In genomic region chr19:14571695-14572490, GRCh38 we compare ENCODE assay signal across 1 cellular context.
TF ChIP-seq lines count a peak whose summit lies in the region.

NDUFB7 (minus strand) TSS chr19:14572066; CDS start chr19:14572000, 66 bp downstream.

TF ChIP-seq in K562, 482 proteins besides CTCF, POLR2A, EP300 and RAD21 (continued from another document and continues in another):
- TF ChIP-seq DIDO1 (tag; IDR thresholded peaks at IDR 0.05; ENCODE audit: low read depth) (peak; percentile 96), ZNF174 (CRISPR knock-in tag; IDR thresholded peaks at IDR 0.05) (no peak), DNMT1 (IDR thresholded peaks at IDR 0.05) (no peak), USF2 (CRISPR knock-in tag; IDR thresholded peaks at IDR 0.05) (no peak), ILK (tag; IDR thresholded peaks at IDR 0.05; ENCODE audit: borderline replicate concordance, low read depth) (no peak), NONO (IDR thresholded peaks at IDR 0.05; ENCODE audit: low read depth in 2 of 2, low read length in 1 of 2) (peak in 1 of 2 experiments; percentile 49; a peak in 1 of 4 replicates), THRB (CRISPR knock-in tag; conservative IDR thresholded peaks at IDR 0.05) (no peak), ERF (CRISPR knock-in tag; IDR thresholded peaks at IDR 0.05) (no peak), ZBTB5 (IDR thresholded peaks at IDR 0.05) (peak; percentile 100), MXI1 (IDR thresholded peaks at IDR 0.05; ENCODE audit: low read depth, low read length) (no peak), ATF7 (IDR thresholded peaks at IDR 0.05) (peak; percentile 86), RUNX1 (IDR thresholded peaks at IDR 0.05; ENCODE audit: low read depth) (no peak), EZH2 (IDR thresholded peaks at IDR 0.05; ENCODE audit: borderline replicate concordance, low read depth, low read length) (no peak), MEF2A (IDR thresholded peaks at IDR 0.05; ENCODE audit: control insufficient read depth, low read depth, low read length) (peak; percentile 61), RHOXF2B (CRISPR knock-in tag; conservative IDR thresholded peaks at IDR 0.05) (no peak), E2F4 (CRISPR knock-in tag; IDR thresholded peaks at IDR 0.05; ENCODE audit: low read depth) (no peak), EWSR1 (IDR thresholded peaks at IDR 0.05; ENCODE audit: borderline replicate concordance, low read depth, partially characterized antibody) (no peak), NRF1 (conservative IDR thresholded peaks at IDR 0.05 in 1 of 2, IDR thresholded peaks at IDR 0.05 in 1 of 2) (peak; percentile 97 to 98), MCM3 (IDR thresholded peaks at IDR 0.05) (no peak), YY1 (IDR thresholded peaks at IDR 0.05; ENCODE audit: borderline replicate concordance in 1 of 3, control insufficient read depth in 1 of 3, extremely low read depth in 1 of 3, insufficient read depth in 3 of 3, insufficient read length in 1 of 3, insufficient replicate concordance in 2 of 3, low read depth in 1 of 3, low read length in 2 of 3) (peak in 1 of 3 experiments; percentile 63), CHD2 (IDR thresholded peaks at IDR 0.05; ENCODE audit: low read depth, low read length) (peak; percentile 30; the same call in 1 of the 2 replicates), SRSF1 (IDR thresholded peaks at IDR 0.05; ENCODE audit: low read depth, low read length) (no peak), SP1 (CRISPR knock-in tag; IDR thresholded peaks at IDR 0.05) (peak; percentile 92), PBX2 (CRISPR knock-in tag; IDR thresholded peaks at IDR 0.05; ENCODE audit: low read depth) (no peak), PBX2 (tag; conservative IDR thresholded peaks at IDR 0.05; ENCODE audit: low read depth) (no peak), ADNP (tag; IDR thresholded peaks at IDR 0.05) (no peak), OTX1 (CRISPR knock-in tag; IDR thresholded peaks at IDR 0.05) (no peak), ELF1 (tag; IDR thresholded peaks at IDR 0.05) (peak; percentile 86), ZKSCAN3 (CRISPR knock-in tag; IDR thresholded peaks at IDR 0.05) (no peak), ZNF778 (CRISPR knock-in tag; IDR thresholded peaks at IDR 0.05) (no peak), GATAD2B (IDR thresholded peaks at IDR 0.05; ENCODE audit: borderline replicate concordance) (no peak; the same call in 1 of the 2 replicates), BCL6 (CRISPR knock-in tag; IDR thresholded peaks at IDR 0.05) (no peak), ZNF785 (CRISPR knock-in tag; IDR thresholded peaks at IDR 0.05) (no peak), ASH1L (IDR thresholded peaks at IDR 0.05; ENCODE audit: borderline replicate concordance, low read depth, partially characterized antibody) (no peak), STAT6 (CRISPR knock-in tag; IDR thresholded peaks at IDR 0.05) (0 out of 2 replicates have a peak, but pooled peaks have one; percentile 54), ZNF551 (CRISPR knock-in tag; IDR thresholded peaks at IDR 0.05) (no peak), SMARCA5 (IDR thresholded peaks at IDR 0.05) (no peak), ZNF124 (CRISPR knock-in tag; IDR thresholded peaks at IDR 0.05) (no peak), FIP1L1 (IDR thresholded peaks at IDR 0.05; ENCODE audit: low read depth, low read length, poor library complexity, severe bottlenecking) (no peak), ZKSCAN1 (IDR thresholded peaks at IDR 0.05; ENCODE audit: low read depth, low read length) (peak; percentile 21; the same call in 1 of the 2 replicates), PRMT5 (CRISPR knock-in tag; IDR thresholded peaks at IDR 0.05) (no peak), ZNF57 (CRISPR knock-in tag; IDR thresholded peaks at IDR 0.05) (no peak), HDAC1 (IDR thresholded peaks at IDR 0.05) (peak in 1 of 2 experiments; percentile 91; a peak in 2 of 4 replicates), PRDM10 (IDR thresholded peaks at IDR 0.05; ENCODE audit: partially characterized antibody) (peak; percentile 73), RBBP5 (IDR thresholded peaks at IDR 0.05; ENCODE audit: borderline replicate concordance, insufficient read depth, low read length, poor library complexity, severe bottlenecking) (peak; percentile 96)
- TF ChIP-seq, protein P1, sequence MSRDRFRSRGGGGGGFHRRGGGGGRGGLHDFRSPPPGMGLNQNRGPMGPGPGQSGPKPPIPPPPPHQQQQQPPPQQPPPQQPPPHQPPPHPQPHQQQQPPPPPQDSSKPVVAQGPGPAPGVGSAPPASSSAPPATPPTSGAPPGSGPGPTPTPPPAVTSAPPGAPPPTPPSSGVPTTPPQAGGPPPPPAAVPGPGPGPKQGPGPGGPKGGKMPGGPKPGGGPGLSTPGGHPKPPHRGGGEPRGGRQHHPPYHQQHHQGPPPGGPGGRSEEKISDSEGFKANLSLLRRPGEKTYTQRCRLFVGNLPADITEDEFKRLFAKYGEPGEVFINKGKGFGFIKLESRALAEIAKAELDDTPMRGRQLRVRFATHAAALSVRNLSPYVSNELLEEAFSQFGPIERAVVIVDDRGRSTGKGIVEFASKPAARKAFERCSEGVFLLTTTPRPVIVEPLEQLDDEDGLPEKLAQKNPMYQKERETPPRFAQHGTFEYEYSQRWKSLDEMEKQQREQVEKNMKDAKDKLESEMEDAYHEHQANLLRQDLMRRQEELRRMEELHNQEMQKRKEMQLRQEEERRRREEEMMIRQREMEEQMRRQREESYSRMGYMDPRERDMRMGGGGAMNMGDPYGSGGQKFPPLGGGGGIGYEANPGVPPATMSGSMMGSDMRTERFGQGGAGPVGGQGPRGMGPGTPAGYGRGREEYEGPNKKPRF (IDR thresholded peaks at IDR 0.05; ENCODE audit: low read depth, low read length) = no peak
- TF ChIP-seq, protein P2, sequence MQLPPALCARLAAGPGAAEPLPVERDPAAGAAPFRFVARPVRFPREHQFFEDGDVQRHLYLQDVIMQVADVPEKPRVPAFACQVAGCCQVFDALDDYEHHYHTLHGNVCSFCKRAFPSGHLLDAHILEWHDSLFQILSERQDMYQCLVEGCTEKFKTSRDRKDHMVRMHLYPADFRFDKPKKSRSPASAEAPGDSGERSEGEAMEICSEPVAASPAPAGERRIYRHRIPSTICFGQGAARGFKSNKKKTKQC (CRISPR knock-in tag; IDR thresholded peaks at IDR 0.05) = peak; percentile 53
- TF ChIP-seq, protein P3, sequence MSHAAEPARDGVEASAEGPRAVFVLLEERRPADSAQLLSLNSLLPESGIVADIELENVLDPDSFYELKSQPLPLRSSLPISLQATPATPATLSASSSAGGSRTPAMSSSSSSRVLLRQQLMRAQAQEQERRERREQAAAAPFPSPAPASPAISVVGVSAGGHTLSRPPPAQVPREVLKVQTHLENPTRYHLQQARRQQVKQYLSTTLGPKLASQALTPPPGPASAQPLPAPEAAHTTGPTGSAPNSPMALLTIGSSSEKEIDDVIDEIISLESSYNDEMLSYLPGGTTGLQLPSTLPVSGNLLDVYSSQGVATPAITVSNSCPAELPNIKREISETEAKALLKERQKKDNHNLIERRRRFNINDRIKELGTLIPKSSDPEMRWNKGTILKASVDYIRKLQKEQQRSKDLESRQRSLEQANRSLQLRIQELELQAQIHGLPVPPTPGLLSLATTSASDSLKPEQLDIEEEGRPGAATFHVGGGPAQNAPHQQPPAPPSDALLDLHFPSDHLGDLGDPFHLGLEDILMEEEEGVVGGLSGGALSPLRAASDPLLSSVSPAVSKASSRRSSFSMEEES (CRISPR knock-in tag; IDR thresholded peaks at IDR 0.05) = no peak
